In genomic region chr15:84654689-84655453, GRCh38 we compare ENCODE assay signal across 8 cellular contexts. TPM values are rescaled to one million over a fixed set of nuclear protein-coding genes. Genes with fewer than 3 reads are reported as not detected.
DNase-seq lines count a peak whose midpoint lies in the region; ATAC-seq and TF ChIP-seq lines count a peak whose summit lies in the region.

No MANE protein-coding gene starts in this region.

- H3K4me1 ChIP-seq in colonic mucosa: peaks cover 5% of the 10 kb centered on the region

- no peaks in the 10 kb centered on the region for H3K36me3 ChIP-seq in colonic mucosa

- intact Hi-C loops in activated CD4-positive, alpha-beta T cell treated with anti-CD3 and anti-CD28 coated beads, Interleukin-2, amount 10 ng/mL, durations not matched to agents 24 days and 14 days (cut with micrococcal nuclease): loop anchor here (1.0 to 2.0 kb wide), 7 partner anchors 14 to 274 kb away; partner anchors contain the start of gene SEC11A
- intact Hi-C loops in colonic mucosa (cut with DNase I) (loop anchor here (10.0 kb wide), 1 partner anchor 60 kb away; the partner anchor contains the start of gene SEC11A), left colon (cut with DNase I, micrococcal nuclease) (loop anchor here (10.0 kb wide), 2 partner anchors 60 to 1080 kb away; no protein-coding TSS in a partner anchor)

- peak; percentile 73 for DNase-seq in Daoy (ENCODE audit: low read depth)
- DNase-seq in NCI-H510A treated with DMSO at 0.1 percent for 48 hours (lab: John Stamatoyannopoulos, UW): peak; percentile 54
- peak; percentile 91 for DNase-seq in activated CD4-positive, alpha-beta T cell treated with anti-CD3 and anti-CD28 coated beads, Interleukin-2, amount 10 ng/mL, durations not matched to agents 24 days and 14 days
- DNase-seq in colonic mucosa: peak; percentile 89
- peak; percentile 84 to 88 for DNase-seq in left colon
- DNase-seq in stimulated activated CD4-positive, alpha-beta T cell treated with anti-CD3 and anti-CD28 coated beads, Interleukin-1b, Interleukin-23, amount 100 ng/mL, for 4 hours (ENCODE audit: low read depth in 2 of 2): peak; percentile 66 to 72

- H3K27me3 ChIP-seq in colonic mucosa: no peaks in the 10 kb centered on the region

- H3K27me3 Mint-ChIP-seq in activated CD4-positive, alpha-beta T cell treated with anti-CD3 and anti-CD28 coated beads, Interleukin-2, amount 10 ng/mL, durations not matched to agents 24 days and 14 days: no peaks in the 10 kb centered on the region

- H3K4me3 Mint-ChIP-seq in activated CD4-positive, alpha-beta T cell treated with anti-CD3 and anti-CD28 coated beads, Interleukin-2, amount 10 ng/mL, durations not matched to agents 24 days and 14 days: peak overlapping the region; percentile 98

- H3K27ac Mint-ChIP-seq in activated CD4-positive, alpha-beta T cell treated with anti-CD3 and anti-CD28 coated beads, Interleukin-2, amount 10 ng/mL, durations not matched to agents 24 days and 14 days: peak overlapping the region; percentile 65

- peaks cover 21% of the 10 kb centered on the region for H3K36me3 Mint-ChIP-seq in activated CD4-positive, alpha-beta T cell treated with anti-CD3 and anti-CD28 coated beads, Interleukin-2, amount 10 ng/mL, durations not matched to agents 24 days and 14 days (ENCODE audit: low read depth)

- peak overlapping the region; percentile 81 for H3K4me3 ChIP-seq in colonic mucosa

- ATAC-seq in HG03159 (IDR thresholded peaks at IDR 0.05; ENCODE audit: unreplicated experiment) (peak; percentile 35), left colon (peak; percentile 65), HG02870 (IDR thresholded peaks at IDR 0.05; ENCODE audit: unreplicated experiment) (no peak)

- TF ChIP-seq CTCF in colonic mucosa (IDR thresholded peaks at IDR 0.05): peak; percentile 57

- peak overlapping the region; percentile 86 for H3K27ac ChIP-seq in colonic mucosa

- no peaks in the 10 kb centered on the region for H3K9me3 ChIP-seq in colonic mucosa

- no peaks in the 10 kb centered on the region for H3K9me3 Mint-ChIP-seq in activated CD4-positive, alpha-beta T cell treated with anti-CD3 and anti-CD28 coated beads, Interleukin-2, amount 10 ng/mL, durations not matched to agents 24 days and 14 days

- H3K4me1 Mint-ChIP-seq in activated CD4-positive, alpha-beta T cell treated with anti-CD3 and anti-CD28 coated beads, Interleukin-2, amount 10 ng/mL, durations not matched to agents 24 days and 14 days: peaks cover 30% of the 10 kb centered on the region

- peak overlapping the region; percentile 68 to 82 for H3K9ac ChIP-seq in colonic mucosa (ENCODE audit: low read depth in 2 of 2, low read length in 2 of 2)

RNA-seq across cellular contexts. Expression of gene WDR73, which starts 0.8 kb away (rescaled TPM):
- 19.3 and 42.7 TPM in 2 replicates for total RNA-seq in Daoy (2014; rRNA removed; shearing (Covaris generic))
- 24.5 and 28.0 TPM in 2 replicates for total RNA-seq in activated CD4-positive, alpha-beta T cell treated with anti-CD3 and anti-CD28 coated beads, Interleukin-2, amount 10 ng/mL, durations not matched to agents 24 days and 14 days
- 10 to 100 TPM; 15.3 to 24.3 TPM for total RNA-seq in colonic mucosa
- 10 to 100 TPM; 17.0 to 20.5 TPM for total RNA-seq in left colon

RNA-seq across cellular contexts. Expression of gene NMB, which starts 3.1 kb away (rescaled TPM):
- total RNA-seq in Daoy (2014; rRNA removed; shearing (Covaris generic)): 0.30 and 3.4 TPM in 2 replicates
- 2.8 and 3.7 TPM in 2 replicates for total RNA-seq in activated CD4-positive, alpha-beta T cell treated with anti-CD3 and anti-CD28 coated beads, Interleukin-2, amount 10 ng/mL, durations not matched to agents 24 days and 14 days
- total RNA-seq in colonic mucosa: 1 to 10 TPM; 2.8 to 4.4 TPM
- total RNA-seq in left colon: 1 to 10 TPM; 1.8 to 2.8 TPM

RNA-seq across cellular contexts. Expression of gene ZSCAN2, which starts 54.1 kb away (rescaled TPM):
- 6.4 and 9.9 TPM in 2 replicates for total RNA-seq in Daoy (2014; rRNA removed; shearing (Covaris generic))
- 6.8 TPM in 2 replicates for total RNA-seq in activated CD4-positive, alpha-beta T cell treated with anti-CD3 and anti-CD28 coated beads, Interleukin-2, amount 10 ng/mL, durations not matched to agents 24 days and 14 days
- 1 to 10 TPM; 6.3 to 6.4 TPM for total RNA-seq in colonic mucosa
- 1 to 10 TPM; 5.4 to 8.2 TPM for total RNA-seq in left colon
